Comparison of ENCODE assay signal across 32 cellular contexts in genomic region chr18:62242955-62243354, GRCh38.
"Had no signal": no experiment of that assay in that cellular context is flagged by ENCODE, and none has a peak within 500 bp of the region (broad histone marks: within the 10 kb centered on the region; RNA-seq: fewer than 3 reads in every experiment).

No MANE protein-coding gene starts in this region.

- H3K27ac Mint-ChIP-seq: activated naive CD4-positive, alpha-beta T cell treated with anti-CD3 and anti-CD28 coated beads for 36 hours; activated naive CD8-positive, alpha-beta T cell treated with anti-CD3 and anti-CD28 coated beads, Interleukin-2, amount 50 U/mL, for 24 hours; dendritic cell treated with granulocyte-macrophage colony-stimulating factor and Interleukin-4, amounts not matched to agents 40 ng/mL and 50 ng/mL, for 4 days; endodermal cell; mesothelial cell of epicardium; nephron progenitor cell; stimulated activated memory B cell treated with anti-CD40 and anti-IgM and Interleukin-4, amounts not matched to agents 10 μg/mL and 1 μg/mL and 100 μg/mL, for 72 hours; stimulated activated naive CD8-positive, alpha-beta T cell treated with anti-CD3 and anti-CD28 coated beads, Interleukin-15, amount 100 ng/mL, for 72 hours; type B pancreatic cell had no signal

- H3K4me3 Mint-ChIP-seq: activated naive CD4-positive, alpha-beta T cell treated with anti-CD3 and anti-CD28 coated beads for 36 hours; activated naive CD8-positive, alpha-beta T cell treated with anti-CD3 and anti-CD28 coated beads, Interleukin-2, amount 50 U/mL, for 24 hours; central memory CD8-positive, alpha-beta T cell; dendritic cell treated with granulocyte-macrophage colony-stimulating factor and Interleukin-4, amounts not matched to agents 40 ng/mL and 50 ng/mL, for 4 days; endodermal cell; mesothelial cell of epicardium; naive B cell; nephron progenitor cell; stimulated activated memory B cell treated with anti-CD40 and anti-IgM and Interleukin-4, amounts not matched to agents 10 μg/mL and 1 μg/mL and 100 μg/mL, for 72 hours; stimulated activated naive CD8-positive, alpha-beta T cell treated with anti-CD3 and anti-CD28 coated beads, Interleukin-15, amount 100 ng/mL, for 72 hours; type B pancreatic cell had no signal

- H3K79me2 ChIP-seq: hepatocyte had no signal

- H3K4me1 Mint-ChIP-seq: endodermal cell; mesothelial cell of epicardium; naive B cell; nephron progenitor cell; stimulated activated memory B cell treated with anti-CD40 and anti-IgM and Interleukin-4, amounts not matched to agents 10 μg/mL and 1 μg/mL and 100 μg/mL, for 72 hours; stimulated activated naive CD8-positive, alpha-beta T cell treated with anti-CD3 and anti-CD28 coated beads, Interleukin-15, amount 100 ng/mL, for 72 hours had no signal

- ATAC-seq: activated CD4-positive, CD25-positive, alpha-beta regulatory T cell treated with anti-CD3 and anti-CD28 coated beads, Interleukin-2, amount 50 U/mL, for 24 hours; activated naive CD8-positive, alpha-beta T cell treated with anti-CD3 and anti-CD28 coated beads, Interleukin-2, amount 50 U/mL, for 24 hours; esophagus mucosa; gastroesophageal sphincter; left cardiac atrium; stimulated activated memory B cell treated with anti-CD40 and anti-IgM and Interleukin-4, amounts not matched to agents 10 μg/mL and 1 μg/mL and 100 μg/mL, for 72 hours; stimulated activated naive CD8-positive, alpha-beta T cell treated with anti-CD3 and anti-CD28 coated beads, Interleukin-15, amount 100 ng/mL, for 72 hours had no signal

- H3K27me3 Mint-ChIP-seq: activated naive CD8-positive, alpha-beta T cell treated with anti-CD3 and anti-CD28 coated beads, Interleukin-2, amount 50 U/mL, for 24 hours; central memory CD8-positive, alpha-beta T cell; dendritic cell treated with granulocyte-macrophage colony-stimulating factor and Interleukin-4, amounts not matched to agents 40 ng/mL and 50 ng/mL, for 4 days; naive B cell; stimulated activated memory B cell treated with anti-CD40 and anti-IgM and Interleukin-4, amounts not matched to agents 10 μg/mL and 1 μg/mL and 100 μg/mL, for 72 hours; stimulated activated naive CD8-positive, alpha-beta T cell treated with anti-CD3 and anti-CD28 coated beads, Interleukin-15, amount 100 ng/mL, for 72 hours; type B pancreatic cell had no signal

- H3K4me2 ChIP-seq: hepatocyte had no signal

- H3K9me3 ChIP-seq: breast epithelium, gastroesophageal sphincter, neutrophil, prostate gland, sigmoid colon, uterus had no signal

- H2AFZ ChIP-seq: hepatocyte had no signal

- DNase-seq: activated CD4-positive, alpha-beta T cell treated with anti-CD3 and anti-CD28 coated beads for 48 hours; activated CD4-positive, alpha-beta T cell treated with anti-CD3 and anti-CD28 coated beads, Interleukin-2, amount 50 U/mL, for 48 hours; activated CD8-positive, alpha-beta memory T cell treated with anti-CD3 and anti-CD28 coated beads, Interleukin-2, amount 50 U/mL, for 48 hours; activated effector memory CD4-positive, alpha-beta T cell treated with anti-CD3 and anti-CD28 coated beads, Interleukin-2, amount 50 U/mL, for 16 hours; activated naive CD4-positive, alpha-beta T cell treated with anti-CD3 and anti-CD28 coated beads for 36 hours; activated naive CD8-positive, alpha-beta T cell treated with anti-CD3 and anti-CD28 coated beads, Interleukin-2, amount 50 U/mL, for 24 hours; endodermal cell; left cardiac atrium; naive B cell; nephron progenitor cell; retina; sigmoid colon; small intestine; stimulated activated CD4-positive, alpha-beta T cell treated with anti-CD3 and anti-CD28 coated beads, Interleukin-4, amount 100 ng/mL, for 4 hours; stimulated activated CD8-positive, alpha-beta memory T cell treated with anti-CD3 and anti-CD28 coated beads, Interleukin-4, amount 100 ng/mL, for 48 hours; stimulated activated naive CD8-positive, alpha-beta T cell treated with anti-CD3 and anti-CD28 coated beads, Interleukin-15, amount 100 ng/mL, for 72 hours; substantia nigra; T-helper 9 cell; uterus; WERI-Rb-1 had no signal

- H3K27me3 ChIP-seq: breast epithelium, gastroesophageal sphincter, hepatocyte, neutrophil, sigmoid colon, uterus had no signal

- H3K36me3 Mint-ChIP-seq: naive B cell had no signal

- H3K36me3 ChIP-seq: breast epithelium, prostate gland, uterus, WERI-Rb-1 had no signal

- H3K4me3 ChIP-seq: breast epithelium, gastroesophageal sphincter, hepatocyte, prostate gland, sigmoid colon, uterus had no signal

- H3K27ac ChIP-seq: breast epithelium, gastroesophageal sphincter, hepatocyte, neutrophil, prostate gland, sigmoid colon, uterus, WERI-Rb-1 had no signal

- H3K9me3 Mint-ChIP-seq: activated naive CD4-positive, alpha-beta T cell treated with anti-CD3 and anti-CD28 coated beads for 36 hours; activated naive CD8-positive, alpha-beta T cell treated with anti-CD3 and anti-CD28 coated beads, Interleukin-2, amount 50 U/mL, for 24 hours; central memory CD8-positive, alpha-beta T cell; dendritic cell treated with granulocyte-macrophage colony-stimulating factor and Interleukin-4, amounts not matched to agents 40 ng/mL and 50 ng/mL, for 4 days; naive B cell; stimulated activated memory B cell treated with anti-CD40 and anti-IgM and Interleukin-4, amounts not matched to agents 10 μg/mL and 1 μg/mL and 100 μg/mL, for 72 hours; stimulated activated naive CD8-positive, alpha-beta T cell treated with anti-CD3 and anti-CD28 coated beads, Interleukin-15, amount 100 ng/mL, for 72 hours; type B pancreatic cell had no signal

- H3K4me1 ChIP-seq: breast epithelium, gastroesophageal sphincter, prostate gland, sigmoid colon, uterus had no signal
